Comparison of ENCODE assay signal across 1 cellular context in genomic region chr21:42878678-42878992, GRCh38.
TF ChIP-seq lines count a peak whose summit lies in the region.

No MANE protein-coding gene starts in this region.

TF ChIP-seq in endothelial cell of umbilical vein, 7 proteins besides CTCF, POLR2A, EP300 and RAD21 (continued from another document):
- TF ChIP-seq JUN (IDR thresholded peaks at IDR 0.05; ENCODE audit: borderline replicate concordance, insufficient read depth, insufficient read length, low read depth) (no peak), POLR2AphosphoS5 (IDR thresholded peaks at IDR 0.05; ENCODE audit: insufficient read depth, low read depth, low read length) (no peak)
TF ChIP-seq in endothelial cell of umbilical vein: peak in this region for 0.
